ENCODE assay signal across 23 cellular contexts in genomic region chr2:15893689-15894325, GRCh38. TPM values are rescaled to one million over a fixed set of nuclear protein-coding genes. Genes with fewer than 3 reads are reported as not detected.
DNase-seq lines count a peak whose midpoint lies in the region; TF ChIP-seq lines count a peak whose summit lies in the region.
"Had no signal": no experiment of that assay in that cellular context is flagged by ENCODE, and none has a peak within 500 bp of the region (broad histone marks: within the 10 kb centered on the region; RNA-seq: fewer than 3 reads in every experiment).

No MANE protein-coding gene starts in this region.

- H3K4me3 ChIP-seq in epithelial cell of esophagus (ENCODE audit: low read length) (no peak overlapping the region), neural progenitor cell (no peak overlapping the region)
- H3K4me3 ChIP-seq: GM12878, GM23248, MG63, SJSA1 had no signal

- no peak for TF ChIP-seq CTCF in epithelial cell of esophagus (IDR thresholded peaks at IDR 0.05; ENCODE audit: insufficient read depth, low read depth, low read length, missing control alignments)
- TF ChIP-seq CTCF in neural progenitor cell (IDR thresholded peaks at IDR 0.05), result no peak
- no peak for TF ChIP-seq CTCF in GM10266 (IDR thresholded peaks at IDR 0.05; ENCODE audit: control insufficient read depth, insufficient read depth, low read depth, missing control alignments)

- H3K4me1 ChIP-seq in neural progenitor cell, result peaks cover 75% of the 10 kb centered on the region
- H3K4me1 ChIP-seq: SJSA1 had no signal

- no peak overlapping the region for H3K4me3 Mint-ChIP-seq in neural progenitor cell

- peaks cover 2% of the 10 kb centered on the region for H3K27me3 Mint-ChIP-seq in neural progenitor cell (ENCODE audit: insufficient read depth, low read depth)

- H3K27ac Mint-ChIP-seq in neural progenitor cell, result no peak overlapping the region

- no peaks in the 10 kb centered on the region for H3K27me3 ChIP-seq in neural progenitor cell
- H3K27me3 ChIP-seq: MG63, SJSA1 had no signal

- H3K9me3 Mint-ChIP-seq in neural progenitor cell, result peaks cover 23% of the 10 kb centered on the region

- peaks cover 28% of the 10 kb centered on the region for H3F3A ChIP-seq in neural progenitor cell (ENCODE audit: low read depth)

- peak overlapping the region; percentile 42 for H3K4me2 ChIP-seq in neural progenitor cell

- H2AFZ ChIP-seq in neural progenitor cell (replicated peaks), result no peak overlapping the region
- H2AFZ ChIP-seq: GM23248 had no signal

- peaks cover 8% of the 10 kb centered on the region for H3K9me3 ChIP-seq in neural progenitor cell (ENCODE audit: low read depth)
- H3K9me3 ChIP-seq: MG63, SJSA1 had no signal

- peaks cover 7% of the 10 kb centered on the region for H3K36me3 Mint-ChIP-seq in neural progenitor cell

- H3K4me1 Mint-ChIP-seq in neural progenitor cell, result peaks cover 69% of the 10 kb centered on the region

- H3K36me3 ChIP-seq in neural progenitor cell, result peaks cover 3% of the 10 kb centered on the region
- H3K36me3 ChIP-seq: MG63, SJSA1 had no signal

- no peak overlapping the region for H3K9ac ChIP-seq in neural progenitor cell
- H3K9ac ChIP-seq: GM23248 had no signal

- H3K79me2 ChIP-seq in neural progenitor cell (ENCODE audit: low read depth), result no peaks in the 10 kb centered on the region

- DNase-seq in DMS 273 (lab: John Stamatoyannopoulos, UW; ENCODE audit: unreplicated experiment) (peak; percentile 45), HPDE6-E6E7 (ENCODE audit: extremely low spot score) (peak; percentile 20), epithelial cell of esophagus (ENCODE audit: low read depth) (peak; percentile 70), neural progenitor cell (ENCODE audit: low spot score) (peak; percentile 40), ecto neural progenitor cell (ENCODE audit: low spot score) (no peak), GM10266 (ENCODE audit: extremely low spot score) (no peak), NCI-H2196 (lab: John Stamatoyannopoulos, UW; ENCODE audit: unreplicated experiment) (no peak), HT-29 (ENCODE audit: low spot score) (no peak)
- DNase-seq: ACHN, AML-193, COR-L47, DMS53, GM23248, MG63, NCI-H1092 treated with DMSO at 0.1 percent for 48 hours, NCI-H187, NCI-H446, NCI-H69, PC-3, SW 1271 had no signal

- no peaks in the 10 kb centered on the region for H4K20me1 ChIP-seq in neural progenitor cell (ENCODE audit: low read depth)

- H3K27ac ChIP-seq in neural progenitor cell, result peak overlapping the region; percentile 19
- H3K27ac ChIP-seq: GM23248, SJSA1 had no signal

RNA-seq across cellular contexts. Expression of gene MYCN, which starts 46.5 kb away (rescaled TPM):
- 24.7 and 26.7 TPM in 2 replicates for total RNA-seq in neural progenitor cell (ENCODE audit: low replicate concordance)
- 0.16 TPM in 1 of 2 replicates, not detected in the other for total RNA-seq in HT-29 (2014; rRNA removed; shearing (Covaris generic))
- total RNA-seq: G401, GM12878, GM23248, PC-3 had no signal

Comparison
In these comparisons a context has a peak if more than half of its experiments do, and no peak if none do; other contexts are left out.
1. DNase-seq: peak in DMS 273 (single experiment), HPDE6-E6E7 (single experiment), epithelial cell of esophagus (single experiment) and neural progenitor cell (single experiment); none in ecto neural progenitor cell (single experiment), GM10266 (single experiment), NCI-H2196 (single experiment) and HT-29 (single experiment).
2. RNA of gene MYCN, which starts 46.5 kb away (total RNA-seq): 24.7 to 26.7 TPM in neural progenitor cell; 0.16 TPM in HT-29; every median in the first group is over 10 times any median in the second.